In genomic region chr11:47243454-47243853, GRCh38 we compare ENCODE assay signal across 13 cellular contexts. TPM values are rescaled to one million over a fixed set of nuclear protein-coding genes. Genes with fewer than 3 reads are reported as not detected.
DNase-seq lines count a peak whose midpoint lies in the region; ATAC-seq and TF ChIP-seq lines count a peak whose summit lies in the region.
"Had no signal": no experiment of that assay in that cellular context is flagged by ENCODE, and none has a peak within 500 bp of the region (broad histone marks: within the 10 kb centered on the region; RNA-seq: fewer than 3 reads in every experiment).

No MANE protein-coding gene starts in this region.

- H3K4me3 Mint-ChIP-seq in activated T-helper 17 cell treated with anti-CD3 and anti-CD28 coated beads, Interleukin-2, amount 50 U/mL, for 72 hours = no peak overlapping the region
- H3K4me3 Mint-ChIP-seq in nephron progenitor cell = no peak overlapping the region

- no peak overlapping the region for H3K27ac ChIP-seq in substantia nigra (ENCODE audit: low read depth, low read length, poor library complexity, severe bottlenecking)
- H3K27ac ChIP-seq: thyroid gland had no signal

- peak; percentile 38 for DNase-seq in NCI-H2029 (lab: John Stamatoyannopoulos, UW)
- no peak for DNase-seq in NCI-H2029 treated with DMSO at 0.1 percent for 48 hours (lab: John Stamatoyannopoulos, UW)
- DNase-seq in nephron progenitor cell = no peak
- no peak for DNase-seq in substantia nigra (lab: John Stamatoyannopoulos, UW)
- DNase-seq: activated CD4-positive, alpha-beta T cell treated with anti-CD3 and anti-CD28 coated beads for 48 hours; activated naive CD4-positive, alpha-beta T cell treated with Interleukin-2 at 50 U/mL for 16 hours; MG63; nucleus accumbens; spleen; thyroid gland had no signal

- peaks cover 78% of the 10 kb centered on the region for H3K36me3 Mint-ChIP-seq in activated T-helper 17 cell treated with anti-CD3 and anti-CD28 coated beads, Interleukin-2, amount 50 U/mL, for 72 hours (ENCODE audit: low read depth)
- peaks cover 60% of the 10 kb centered on the region for H3K36me3 Mint-ChIP-seq in nephron progenitor cell (ENCODE audit: low read depth)

- H3K27ac Mint-ChIP-seq in activated T-helper 17 cell treated with anti-CD3 and anti-CD28 coated beads, Interleukin-2, amount 50 U/mL, for 72 hours = peak overlapping the region; percentile 84
- H3K27ac Mint-ChIP-seq in nephron progenitor cell = peak overlapping the region; percentile 77

- H3K27me3 Mint-ChIP-seq in activated T-helper 17 cell treated with anti-CD3 and anti-CD28 coated beads, Interleukin-2, amount 50 U/mL, for 72 hours = no peaks in the 10 kb centered on the region
- H3K27me3 Mint-ChIP-seq in nephron progenitor cell (ENCODE audit: low read depth, poor library complexity) = no peaks in the 10 kb centered on the region

- H3K4me1 Mint-ChIP-seq in activated T-helper 17 cell treated with anti-CD3 and anti-CD28 coated beads, Interleukin-2, amount 50 U/mL, for 72 hours = peaks cover 14% of the 10 kb centered on the region
- peaks cover 17% of the 10 kb centered on the region for H3K4me1 Mint-ChIP-seq in nephron progenitor cell

- no peaks in the 10 kb centered on the region for H3K9me3 Mint-ChIP-seq in activated T-helper 17 cell treated with anti-CD3 and anti-CD28 coated beads, Interleukin-2, amount 50 U/mL, for 72 hours
- no peaks in the 10 kb centered on the region for H3K9me3 Mint-ChIP-seq in nephron progenitor cell

- ATAC-seq in activated T-helper 17 cell treated with anti-CD3 and anti-CD28 coated beads, Interleukin-2, amount 50 U/mL, for 72 hours (replicated peaks) = no peak
- ATAC-seq in GM19395 (IDR thresholded peaks at IDR 0.05; ENCODE audit: unreplicated experiment) = no peak
- ATAC-seq: HCT116 had no signal

- no peak for TF ChIP-seq CTCF in nephron progenitor cell (IDR thresholded peaks at IDR 0.05)

RNA-seq across cellular contexts. Expression of gene ACP2, which starts 5.2 kb away (rescaled TPM):
- total RNA-seq in activated T-helper 17 cell treated with anti-CD3 and anti-CD28 coated beads, Interleukin-2, amount 50 U/mL, for 72 hours = 10 to 100 TPM; 11.1 to 14.8 TPM

RNA-seq across cellular contexts. Expression of gene NR1H3, which starts 14.3 kb away (rescaled TPM):
- 10 to 100 TPM in 1 of 2 donors, 1 to 10 TPM in 1; 7.5 to 12.4 TPM for total RNA-seq in activated T-helper 17 cell treated with anti-CD3 and anti-CD28 coated beads, Interleukin-2, amount 50 U/mL, for 72 hours

RNA-seq across cellular contexts. Expression of gene MADD, which starts 26.5 kb away (rescaled TPM):
- 100 to 1,000 TPM in 1 of 2 donors, 10 to 100 TPM in 1; 60.1 to 112 TPM for total RNA-seq in activated T-helper 17 cell treated with anti-CD3 and anti-CD28 coated beads, Interleukin-2, amount 50 U/mL, for 72 hours

RNA-seq across cellular contexts. Expression of gene DDB2, which starts 28.7 kb away (rescaled TPM):
- total RNA-seq in activated T-helper 17 cell treated with anti-CD3 and anti-CD28 coated beads, Interleukin-2, amount 50 U/mL, for 72 hours = 100 to 1,000 TPM; 202 to 335 TPM

RNA-seq across cellular contexts. Expression of gene PACSIN3, which starts 57.2 kb away (rescaled TPM):
- total RNA-seq in activated T-helper 17 cell treated with anti-CD3 and anti-CD28 coated beads, Interleukin-2, amount 50 U/mL, for 72 hours = 1 to 10 TPM; 3.2 to 3.5 TPM
